Comparison of ENCODE assay signal across 1 cellular context in genomic region chr3:4983739-4984510, GRCh38.
TF ChIP-seq lines count a peak whose summit lies in the region.

No MANE protein-coding gene starts in this region.

TF ChIP-seq in IMR-90, 13 proteins besides CTCF, POLR2A, EP300 and RAD21 (continued from another document):
- TF ChIP-seq FOS (IDR thresholded peaks at IDR 0.05; ENCODE audit: low read depth, low read length) (peak; percentile 67; the same call in 1 of the 2 replicates), MAFK (IDR thresholded peaks at IDR 0.05; ENCODE audit: low read depth, low read length) (no peak), CEBPB (IDR thresholded peaks at IDR 0.05; ENCODE audit: low read depth, low read length) (no peak), NFE2L2 (IDR thresholded peaks at IDR 0.05; ENCODE audit: low read depth, low read length) (no peak; the same call in 1 of the 2 replicates), MAZ (IDR thresholded peaks at IDR 0.05; ENCODE audit: borderline replicate concordance, low read depth, low read length) (peak; percentile 55; the same call in 1 of the 2 replicates), USF2 (IDR thresholded peaks at IDR 0.05; ENCODE audit: low read depth, low read length) (no peak), SMC3 (IDR thresholded peaks at IDR 0.05; ENCODE audit: low read depth, low read length) (0 out of 2 replicates have a peak, but pooled peaks have one; percentile 2), BHLHE40 (IDR thresholded peaks at IDR 0.05; ENCODE audit: low read depth, low read length) (no peak), MXI1 (IDR thresholded peaks at IDR 0.05; ENCODE audit: borderline replicate concordance, low read depth, low read length) (peak; percentile 15; the same call in 1 of the 2 replicates), RFX5 (IDR thresholded peaks at IDR 0.05; ENCODE audit: low read depth, low read length) (no peak), CHD1 (IDR thresholded peaks at IDR 0.05; ENCODE audit: low read depth, low read length) (no peak; the same call in 1 of the 2 replicates), ELK1 (IDR thresholded peaks at IDR 0.05; ENCODE audit: borderline replicate concordance, low read depth, low read length) (no peak)
TF ChIP-seq in IMR-90: peak in this region for 5.
